Comparison of ENCODE assay signal across 10 cellular contexts in the genomic region with DNA sequence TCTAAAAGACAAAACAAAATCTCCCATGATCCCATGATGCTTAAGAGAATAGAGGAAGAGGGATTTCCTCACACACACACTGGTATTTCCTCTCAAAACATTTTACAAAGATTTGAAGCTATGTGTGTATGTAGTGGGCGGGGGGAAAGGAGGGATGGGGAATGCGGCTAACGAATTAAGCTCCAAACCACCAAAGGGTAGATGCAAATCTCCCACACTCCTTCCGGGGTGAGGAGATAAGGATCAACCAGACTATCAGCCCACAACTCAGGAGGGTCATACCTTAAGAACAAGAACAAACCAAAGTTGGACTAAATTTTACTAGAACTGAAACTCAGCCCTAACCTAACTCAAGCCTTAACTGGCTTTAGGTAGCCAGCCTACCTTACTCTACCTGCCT. TPM values are rescaled to one million over a fixed set of nuclear protein-coding genes. Genes with fewer than 3 reads are reported as not detected.
"Had no signal": no experiment of that assay in that cellular context is flagged by ENCODE, and none has a peak within 500 bp of the region (broad histone marks: within the 10 kb centered on the region; RNA-seq: fewer than 3 reads in every experiment).

No MANE protein-coding gene starts in this region.

- H3K4me3 Mint-ChIP-seq: IgD-negative memory B cell had no signal

- DNase-seq: IMR-90, KBM-7, KG1 had no signal

- H3K27ac ChIP-seq: HL-60, KMS-11 had no signal

- H3K9ac ChIP-seq: KMS-11 had no signal

- FAIRE-seq: HepG2, K562 had no signal

- ATAC-seq: HepG2, K562 had no signal

- H3K4me3 ChIP-seq: K562 had no signal

- H3K36me3 Mint-ChIP-seq: IgD-negative memory B cell had no signal

- H3K4me2 ChIP-seq: KMS-11 had no signal

- H3K27ac Mint-ChIP-seq: IgD-negative memory B cell had no signal

- H3K4me1 Mint-ChIP-seq: IgD-negative memory B cell had no signal

RNA-seq across cellular contexts. Expression of a gene that starts 5.9 kb away (rescaled TPM):
- total RNA-seq: HepG2, HT-29, HT1080, IMR-90 had no signal
- polyA plus RNA-seq: HepG2, IgD-negative memory B cell, IMR-90 had no signal
